In genomic region chr2:226835796-226836547, GRCh38 we compare ENCODE assay signal across 1 cellular context.
TF ChIP-seq lines count a peak whose summit lies in the region.

Gene RHBDD1, plus strand, starts transcription at chr2:226836054. Its CDS starts 28,640 bp downstream, at chr2:226864694.

TF ChIP-seq in GM12878, 131 proteins besides CTCF, POLR2A, EP300 and RAD21 (continued from another document):
- TF ChIP-seq MLLT1 (IDR thresholded peaks at IDR 0.05), result peak; percentile 41; the same call in 1 of the 2 replicates
- TF ChIP-seq ZNF622 (IDR thresholded peaks at IDR 0.05), result no peak
- no peak for TF ChIP-seq CHD4 (IDR thresholded peaks at IDR 0.05)
